In the genomic region with DNA sequence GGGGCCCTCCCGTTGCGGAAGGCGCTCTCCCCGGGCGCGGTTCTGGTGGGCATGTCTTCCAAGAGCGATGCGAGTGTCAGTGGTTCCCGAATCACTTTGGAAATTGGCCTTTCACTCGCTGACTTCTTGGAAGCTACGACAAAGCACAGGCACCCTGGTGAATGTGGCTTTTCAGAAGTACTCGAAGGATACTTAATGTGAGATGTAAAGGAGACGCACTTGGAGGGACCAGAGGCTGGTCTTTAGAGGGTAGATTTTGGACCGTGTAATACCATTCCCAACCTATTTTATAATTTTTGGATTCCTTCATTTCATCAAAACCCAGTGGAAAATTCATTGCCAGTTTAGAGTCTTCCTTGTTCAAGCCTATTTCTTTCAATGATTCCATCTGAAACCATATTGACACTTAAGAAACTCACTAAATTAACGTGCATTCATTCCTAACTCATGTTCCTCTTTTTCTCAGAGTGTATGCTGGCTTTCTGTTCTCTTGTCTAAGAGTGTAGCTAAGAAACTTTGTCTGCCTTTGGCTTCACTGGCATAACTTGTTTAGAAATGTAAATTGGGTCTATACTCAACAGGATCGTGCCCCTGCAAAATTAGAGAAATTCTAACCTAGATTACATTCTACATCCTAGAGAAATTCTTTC, we compare ENCODE assay signal across 8 cellular contexts.
DNase-seq lines count a peak whose midpoint lies in the region; ATAC-seq lines count a peak whose summit lies in the region.

No MANE protein-coding gene starts in this region.

- peak overlapping the region; percentile 64 for H3K27ac ChIP-seq in muscle layer of duodenum (ENCODE audit: low read length)

- no peaks in the 10 kb centered on the region for H3K36me3 ChIP-seq in muscle layer of duodenum (ENCODE audit: control insufficient read depth in 1 of 2, insufficient read depth in 2 of 2, low read length in 2 of 2)

- peak overlapping the region; percentile 85 for H3K4me3 Mint-ChIP-seq in activated T-cell treated with anti-CD3 and anti-CD28 coated beads, Interleukin-2, amount 50 U/mL, for 24 hours
- peak overlapping the region; percentile 82 to 88 for H3K4me3 Mint-ChIP-seq in effector memory CD8-positive, alpha-beta T cell

- peak overlapping the region; percentile 82 to 86 for H3K4me3 ChIP-seq in muscle layer of duodenum (ENCODE audit: low read depth in 1 of 2, low read length in 2 of 2)

- H3K27ac Mint-ChIP-seq in activated T-cell treated with anti-CD3 and anti-CD28 coated beads, Interleukin-2, amount 50 U/mL, for 24 hours, result peak overlapping the region; percentile 91
- peak overlapping the region; percentile 38 to 72 for H3K27ac Mint-ChIP-seq in effector memory CD8-positive, alpha-beta T cell

- no peaks in the 10 kb centered on the region for H3K9me3 Mint-ChIP-seq in activated T-cell treated with anti-CD3 and anti-CD28 coated beads, Interleukin-2, amount 50 U/mL, for 24 hours
- no peaks in the 10 kb centered on the region for H3K9me3 Mint-ChIP-seq in effector memory CD8-positive, alpha-beta T cell

- peaks cover 14% of the 10 kb centered on the region for H3K36me3 Mint-ChIP-seq in activated T-cell treated with anti-CD3 and anti-CD28 coated beads, Interleukin-2, amount 50 U/mL, for 24 hours (ENCODE audit: low read depth)
- no peaks in the 10 kb centered on the region for H3K36me3 Mint-ChIP-seq in effector memory CD8-positive, alpha-beta T cell (ENCODE audit: insufficient read depth)

- H3K9me3 ChIP-seq in muscle layer of duodenum (ENCODE audit: control insufficient read depth in 1 of 2, low read length in 2 of 2), result no peaks in the 10 kb centered on the region

- H3K27me3 ChIP-seq in muscle layer of duodenum (ENCODE audit: low read depth, low read length), result no peaks in the 10 kb centered on the region

- no peaks in the 10 kb centered on the region for H3K27me3 Mint-ChIP-seq in activated T-cell treated with anti-CD3 and anti-CD28 coated beads, Interleukin-2, amount 50 U/mL, for 24 hours
- peaks cover 3 to 6% of the 10 kb centered on the region in 2 donors for H3K27me3 Mint-ChIP-seq in effector memory CD8-positive, alpha-beta T cell

- peaks cover 19% of the 10 kb centered on the region for H3K4me1 Mint-ChIP-seq in activated T-cell treated with anti-CD3 and anti-CD28 coated beads, Interleukin-2, amount 50 U/mL, for 24 hours (ENCODE audit: low read depth)
- H3K4me1 Mint-ChIP-seq in effector memory CD8-positive, alpha-beta T cell (ENCODE audit: low read depth in 2 of 2), result peaks cover 7 to 12% of the 10 kb centered on the region in 2 donors

- DNase-seq in activated T-cell treated with anti-CD3 and anti-CD28 coated beads, Interleukin-2, amount 50 U/mL, for 24 hours, result no peak
- no peak for DNase-seq in activated T-cell treated with anti-CD3 and anti-CD28 coated beads, Interleukin-2, amount 50 U/mL, for 1 hour
- DNase-seq in RKO (ENCODE audit: low spot score), result peak; percentile 11
- DNase-seq in effector memory CD8-positive, alpha-beta T cell, result no peak
- DNase-seq in activated CD4-positive, CD25-positive, alpha-beta regulatory T cell (lab: John Stamatoyannopoulos, UW), result no peak
- no peak for DNase-seq in activated CD4-positive, CD25-positive, alpha-beta regulatory T cell treated with anti-CD3 and anti-CD28 coated beads, Interleukin-2, amount 50 U/mL, for 72 hours

- H3K4me1 ChIP-seq in muscle layer of duodenum (ENCODE audit: control insufficient read depth in 1 of 2, insufficient read depth in 2 of 2, low read length in 2 of 2), result peaks cover 0 to 9% of the 10 kb centered on the region in 2 donors

- ATAC-seq in HG02885 (IDR thresholded peaks at IDR 0.05; ENCODE audit: poor library complexity, unreplicated experiment), result peak; percentile 25
- peak; percentile 4 for ATAC-seq in effector memory CD8-positive, alpha-beta T cell (replicated peaks)
